1 cellular context compared by ENCODE assay signal in the genomic region with DNA sequence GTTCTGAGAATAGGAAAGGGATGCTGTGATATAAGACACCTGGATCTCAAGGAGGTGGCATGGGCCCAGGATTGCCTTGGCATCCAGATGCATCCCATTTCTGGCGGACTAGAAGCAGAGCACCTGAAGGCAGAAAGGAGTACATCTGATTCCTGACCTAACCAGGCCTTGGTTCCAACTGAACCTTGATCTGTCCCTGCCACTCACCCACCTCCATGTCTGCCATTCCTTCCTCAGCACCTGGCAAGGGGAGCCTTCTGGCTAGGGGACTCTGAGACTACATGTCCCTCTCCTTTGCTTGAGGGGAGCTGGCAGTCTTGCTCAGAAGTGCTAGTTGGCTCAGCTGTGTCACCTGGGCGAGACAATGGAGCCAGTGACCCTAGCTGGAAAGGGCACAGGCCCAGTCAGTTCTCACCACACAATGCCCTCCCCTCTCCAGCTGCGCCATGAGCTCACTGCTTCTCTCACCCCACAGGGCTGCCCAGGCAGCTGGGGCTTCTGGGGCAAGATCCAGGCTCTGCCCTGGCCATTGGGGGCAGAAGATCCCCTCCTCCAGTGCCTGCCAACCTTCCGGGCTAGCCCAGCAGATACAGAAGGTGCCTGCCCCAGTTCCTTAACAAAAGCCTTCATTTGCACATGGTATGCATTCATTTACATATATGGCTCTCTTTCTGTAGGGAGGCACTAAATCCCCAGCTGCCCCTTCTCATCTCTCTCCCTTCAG.
TF ChIP-seq lines count a peak whose summit lies in the region.

No MANE protein-coding gene starts in this region.

TF ChIP-seq in H1, 55 proteins besides CTCF, POLR2A, EP300 and RAD21:
- TF ChIP-seq CTBP2 (IDR thresholded peaks at IDR 0.05; ENCODE audit: borderline replicate concordance, insufficient read depth, insufficient read length, low read length) (no peak), POLR2AphosphoS5 (IDR thresholded peaks at IDR 0.05; ENCODE audit: low read depth, low read length) (no peak), ATF2 (IDR thresholded peaks at IDR 0.05; ENCODE audit: low read length) (no peak), HDAC2 (IDR thresholded peaks at IDR 0.05; ENCODE audit: borderline replicate concordance in 1 of 2, low read depth in 2 of 2, low read length in 2 of 2) (0 out of 4 replicates have a peak, but pooled peaks of 1 of the 2 experiments have one; percentile 66), NANOG (IDR thresholded peaks at IDR 0.05; ENCODE audit: insufficient read depth, low read depth, low read length, poor library complexity, severe bottlenecking) (peak; percentile 18), SP1 (IDR thresholded peaks at IDR 0.05; ENCODE audit: low read depth, low read length) (peak; percentile 76), EZH2 (IDR thresholded peaks at IDR 0.05; ENCODE audit: low read depth, low read length, severe bottlenecking) (no peak), NRF1 (IDR thresholded peaks at IDR 0.05; ENCODE audit: low read depth, low read length) (no peak), ZNF274 (IDR thresholded peaks at IDR 0.05; ENCODE audit: borderline replicate concordance, extremely low read depth, low read length) (no peak), BRCA1 (IDR thresholded peaks at IDR 0.05; ENCODE audit: low read depth, low read length) (no peak), RBBP5 (IDR thresholded peaks at IDR 0.05; ENCODE audit: borderline replicate concordance, low read depth, low read length) (no peak), FOSL1 (IDR thresholded peaks at IDR 0.05; ENCODE audit: insufficient read depth, low read depth, low read length) (no peak), TEAD4 (IDR thresholded peaks at IDR 0.05; ENCODE audit: low read depth, low read length) (peak; percentile 51; the same call in 1 of the 2 replicates), EGR1 (IDR thresholded peaks at IDR 0.05; ENCODE audit: borderline replicate concordance, low read depth, low read length) (no peak), SP2 (IDR thresholded peaks at IDR 0.05; ENCODE audit: low read length) (no peak), USF2 (IDR thresholded peaks at IDR 0.05; ENCODE audit: low read length) (no peak), RNF2 (IDR thresholded peaks at IDR 0.05; ENCODE audit: borderline replicate concordance, low read depth, low read length, missing control alignments, poor library complexity, severe bottlenecking) (no peak), SAP30 (IDR thresholded peaks at IDR 0.05; ENCODE audit: insufficient read depth, insufficient replicate concordance, low read length) (peak; percentile 33), SIRT6 (IDR thresholded peaks at IDR 0.05; ENCODE audit: low read length) (no peak), TCF12 (IDR thresholded peaks at IDR 0.05; ENCODE audit: low read depth, low read length) (0 out of 2 replicates have a peak, but pooled peaks have one; percentile 51), TBP (IDR thresholded peaks at IDR 0.05; ENCODE audit: low read depth, low read length) (peak; percentile 24; the same call in 1 of the 2 replicates), SRF (IDR thresholded peaks at IDR 0.05; ENCODE audit: low read depth, low read length) (no peak), CHD2 (IDR thresholded peaks at IDR 0.05; ENCODE audit: low read length) (no peak), PHF8 (conservative IDR thresholded peaks at IDR 0.05; ENCODE audit: low read depth, low read length) (no peak), SUZ12 (IDR thresholded peaks at IDR 0.05; ENCODE audit: low read length) (no peak), ASH2L (IDR thresholded peaks at IDR 0.05; ENCODE audit: low read length) (peak; percentile 52), TAF7 (optimal IDR thresholded peaks at IDR 0.05; ENCODE audit: borderline replicate concordance, low read depth, low read length) (no peak), KDM5A (IDR thresholded peaks at IDR 0.05; ENCODE audit: low read length) (no peak), RFX5 (IDR thresholded peaks at IDR 0.05; ENCODE audit: borderline replicate concordance, low read depth, low read length) (no peak), SP4 (IDR thresholded peaks at IDR 0.05; ENCODE audit: low read length) (no peak), JUND (IDR thresholded peaks at IDR 0.05; ENCODE audit: low read length) (no peak), POU5F1 (IDR thresholded peaks at IDR 0.05; ENCODE audit: low read depth, low read length) (no peak), TAF1 (IDR thresholded peaks at IDR 0.05; ENCODE audit: low read depth, low read length) (0 out of 2 replicates have a peak, but pooled peaks have one; percentile 32), SIN3A (conservative IDR thresholded peaks at IDR 0.05 in 1 of 2, IDR thresholded peaks at IDR 0.05 in 1 of 2; ENCODE audit: low read depth in 1 of 2, low read length in 2 of 2) (0 out of 4 replicates have a peak, but pooled peaks of 1 of the 2 experiments have one; percentile 33), KDM4A (IDR thresholded peaks at IDR 0.05; ENCODE audit: low read depth, low read length, severe bottlenecking) (no peak), YY1 (IDR thresholded peaks at IDR 0.05; ENCODE audit: low read depth, low read length) (peak; percentile 75), JUN (IDR thresholded peaks at IDR 0.05; ENCODE audit: low read depth, low read length) (no peak)
- TF ChIP-seq, protein P1, sequence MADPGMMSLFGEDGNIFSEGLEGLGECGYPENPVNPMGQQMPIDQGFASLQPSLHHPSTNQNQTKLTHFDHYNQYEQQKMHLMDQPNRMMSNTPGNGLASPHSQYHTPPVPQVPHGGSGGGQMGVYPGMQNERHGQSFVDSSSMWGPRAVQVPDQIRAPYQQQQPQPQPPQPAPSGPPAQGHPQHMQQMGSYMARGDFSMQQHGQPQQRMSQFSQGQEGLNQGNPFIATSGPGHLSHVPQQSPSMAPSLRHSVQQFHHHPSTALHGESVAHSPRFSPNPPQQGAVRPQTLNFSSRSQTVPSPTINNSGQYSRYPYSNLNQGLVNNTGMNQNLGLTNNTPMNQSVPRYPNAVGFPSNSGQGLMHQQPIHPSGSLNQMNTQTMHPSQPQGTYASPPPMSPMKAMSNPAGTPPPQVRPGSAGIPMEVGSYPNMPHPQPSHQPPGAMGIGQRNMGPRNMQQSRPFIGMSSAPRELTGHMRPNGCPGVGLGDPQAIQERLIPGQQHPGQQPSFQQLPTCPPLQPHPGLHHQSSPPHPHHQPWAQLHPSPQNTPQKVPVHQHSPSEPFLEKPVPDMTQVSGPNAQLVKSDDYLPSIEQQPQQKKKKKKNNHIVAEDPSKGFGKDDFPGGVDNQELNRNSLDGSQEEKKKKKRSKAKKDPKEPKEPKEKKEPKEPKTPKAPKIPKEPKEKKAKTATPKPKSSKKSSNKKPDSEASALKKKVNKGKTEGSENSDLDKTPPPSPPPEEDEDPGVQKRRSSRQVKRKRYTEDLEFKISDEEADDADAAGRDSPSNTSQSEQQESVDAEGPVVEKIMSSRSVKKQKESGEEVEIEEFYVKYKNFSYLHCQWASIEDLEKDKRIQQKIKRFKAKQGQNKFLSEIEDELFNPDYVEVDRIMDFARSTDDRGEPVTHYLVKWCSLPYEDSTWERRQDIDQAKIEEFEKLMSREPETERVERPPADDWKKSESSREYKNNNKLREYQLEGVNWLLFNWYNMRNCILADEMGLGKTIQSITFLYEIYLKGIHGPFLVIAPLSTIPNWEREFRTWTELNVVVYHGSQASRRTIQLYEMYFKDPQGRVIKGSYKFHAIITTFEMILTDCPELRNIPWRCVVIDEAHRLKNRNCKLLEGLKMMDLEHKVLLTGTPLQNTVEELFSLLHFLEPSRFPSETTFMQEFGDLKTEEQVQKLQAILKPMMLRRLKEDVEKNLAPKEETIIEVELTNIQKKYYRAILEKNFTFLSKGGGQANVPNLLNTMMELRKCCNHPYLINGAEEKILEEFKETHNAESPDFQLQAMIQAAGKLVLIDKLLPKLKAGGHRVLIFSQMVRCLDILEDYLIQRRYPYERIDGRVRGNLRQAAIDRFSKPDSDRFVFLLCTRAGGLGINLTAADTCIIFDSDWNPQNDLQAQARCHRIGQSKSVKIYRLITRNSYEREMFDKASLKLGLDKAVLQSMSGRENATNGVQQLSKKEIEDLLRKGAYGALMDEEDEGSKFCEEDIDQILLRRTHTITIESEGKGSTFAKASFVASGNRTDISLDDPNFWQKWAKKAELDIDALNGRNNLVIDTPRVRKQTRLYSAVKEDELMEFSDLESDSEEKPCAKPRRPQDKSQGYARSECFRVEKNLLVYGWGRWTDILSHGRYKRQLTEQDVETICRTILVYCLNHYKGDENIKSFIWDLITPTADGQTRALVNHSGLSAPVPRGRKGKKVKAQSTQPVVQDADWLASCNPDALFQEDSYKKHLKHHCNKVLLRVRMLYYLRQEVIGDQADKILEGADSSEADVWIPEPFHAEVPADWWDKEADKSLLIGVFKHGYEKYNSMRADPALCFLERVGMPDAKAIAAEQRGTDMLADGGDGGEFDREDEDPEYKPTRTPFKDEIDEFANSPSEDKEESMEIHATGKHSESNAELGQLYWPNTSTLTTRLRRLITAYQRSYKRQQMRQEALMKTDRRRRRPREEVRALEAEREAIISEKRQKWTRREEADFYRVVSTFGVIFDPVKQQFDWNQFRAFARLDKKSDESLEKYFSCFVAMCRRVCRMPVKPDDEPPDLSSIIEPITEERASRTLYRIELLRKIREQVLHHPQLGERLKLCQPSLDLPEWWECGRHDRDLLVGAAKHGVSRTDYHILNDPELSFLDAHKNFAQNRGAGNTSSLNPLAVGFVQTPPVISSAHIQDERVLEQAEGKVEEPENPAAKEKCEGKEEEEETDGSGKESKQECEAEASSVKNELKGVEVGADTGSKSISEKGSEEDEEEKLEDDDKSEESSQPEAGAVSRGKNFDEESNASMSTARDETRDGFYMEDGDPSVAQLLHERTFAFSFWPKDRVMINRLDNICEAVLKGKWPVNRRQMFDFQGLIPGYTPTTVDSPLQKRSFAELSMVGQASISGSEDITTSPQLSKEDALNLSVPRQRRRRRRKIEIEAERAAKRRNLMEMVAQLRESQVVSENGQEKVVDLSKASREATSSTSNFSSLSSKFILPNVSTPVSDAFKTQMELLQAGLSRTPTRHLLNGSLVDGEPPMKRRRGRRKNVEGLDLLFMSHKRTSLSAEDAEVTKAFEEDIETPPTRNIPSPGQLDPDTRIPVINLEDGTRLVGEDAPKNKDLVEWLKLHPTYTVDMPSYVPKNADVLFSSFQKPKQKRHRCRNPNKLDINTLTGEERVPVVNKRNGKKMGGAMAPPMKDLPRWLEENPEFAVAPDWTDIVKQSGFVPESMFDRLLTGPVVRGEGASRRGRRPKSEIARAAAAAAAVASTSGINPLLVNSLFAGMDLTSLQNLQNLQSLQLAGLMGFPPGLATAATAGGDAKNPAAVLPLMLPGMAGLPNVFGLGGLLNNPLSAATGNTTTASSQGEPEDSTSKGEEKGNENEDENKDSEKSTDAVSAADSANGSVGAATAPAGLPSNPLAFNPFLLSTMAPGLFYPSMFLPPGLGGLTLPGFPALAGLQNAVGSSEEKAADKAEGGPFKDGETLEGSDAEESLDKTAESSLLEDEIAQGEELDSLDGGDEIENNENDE (IDR thresholded peaks at IDR 0.05; ENCODE audit: insufficient replicate concordance, low read length): peak; percentile 44
- TF ChIP-seq, protein P2, sequence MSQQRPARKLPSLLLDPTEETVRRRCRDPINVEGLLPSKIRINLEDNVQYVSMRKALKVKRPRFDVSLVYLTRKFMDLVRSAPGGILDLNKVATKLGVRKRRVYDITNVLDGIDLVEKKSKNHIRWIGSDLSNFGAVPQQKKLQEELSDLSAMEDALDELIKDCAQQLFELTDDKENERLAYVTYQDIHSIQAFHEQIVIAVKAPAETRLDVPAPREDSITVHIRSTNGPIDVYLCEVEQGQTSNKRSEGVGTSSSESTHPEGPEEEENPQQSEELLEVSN (IDR thresholded peaks at IDR 0.05): 0 out of 2 replicates have a peak, but pooled peaks have one; percentile 14
- TF ChIP-seq, protein P3, sequence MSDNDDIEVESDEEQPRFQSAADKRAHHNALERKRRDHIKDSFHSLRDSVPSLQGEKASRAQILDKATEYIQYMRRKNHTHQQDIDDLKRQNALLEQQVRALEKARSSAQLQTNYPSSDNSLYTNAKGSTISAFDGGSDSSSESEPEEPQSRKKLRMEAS (IDR thresholded peaks at IDR 0.05): peak; percentile 53; the same call in 1 of the 2 replicates
TF ChIP-seq in H1: peak in this region for 14.
